ENCODE assay signal across 15 cellular contexts in genomic region chr5:68345595-68345994, GRCh38.
"Had no signal": no experiment of that assay in that cellular context is flagged by ENCODE, and none has a peak within 500 bp of the region (broad histone marks: within the 10 kb centered on the region; RNA-seq: fewer than 3 reads in every experiment).

No MANE protein-coding gene starts in this region.

- ATAC-seq: activated T-cell treated with anti-CD3 and anti-CD28 coated beads, Interleukin-2, amount 50 U/mL, for 72 hours; sciatic nerve; upper lobe of right lung had no signal

- DNase-seq: activated CD4-positive, alpha-beta memory T cell treated with anti-CD3 and anti-CD28 coated beads for 36 hours; activated CD4-positive, alpha-beta T cell treated with anti-CD3 and anti-CD28 coated beads for 4 hours; activated CD4-positive, CD25-positive, alpha-beta regulatory T cell; activated effector memory CD4-positive, alpha-beta T cell treated with Interleukin-2 at 50 U/mL for 16 hours; activated naive CD4-positive, alpha-beta T cell treated with anti-CD3 and anti-CD28 coated beads for 36 hours; activated naive CD8-positive, alpha-beta T cell treated with anti-CD3 and anti-CD28 coated beads, Interleukin-2, amount 10 ng/mL, durations not matched to agents 7 days and 5 days; activated T-cell treated with anti-CD3 and anti-CD28 coated beads, Interleukin-2, amount 50 U/mL, for 72 hours; left ventricle myocardium inferior; substantia nigra; T-helper 1 cell; thyroid gland; upper lobe of right lung had no signal

- H3K27ac ChIP-seq: left ventricle myocardium inferior, thyroid gland, upper lobe of right lung had no signal

- H3K9me3 ChIP-seq: left ventricle myocardium inferior, thyroid gland, upper lobe of right lung had no signal

- H3K27me3 Mint-ChIP-seq: activated CD4-positive, alpha-beta memory T cell treated with anti-CD3 and anti-CD28 coated beads for 36 hours; stimulated activated naive CD8-positive, alpha-beta T cell treated with anti-CD3 and anti-CD28 coated beads, Interleukin-15, Interleukin-2, amounts not matched to agents 100 ng/mL and 50 ng/mL, for 24 hours had no signal

- H3K27me3 ChIP-seq: thyroid gland, upper lobe of right lung had no signal

- H3K27ac Mint-ChIP-seq: activated naive CD8-positive, alpha-beta T cell treated with anti-CD3 and anti-CD28 coated beads, Interleukin-2, amount 10 ng/mL, durations not matched to agents 7 days and 5 days; activated T-cell treated with anti-CD3 and anti-CD28 coated beads, Interleukin-2, amount 50 U/mL, for 72 hours; mesothelial cell of epicardium had no signal

- H3K4me3 Mint-ChIP-seq: activated CD4-positive, alpha-beta memory T cell treated with anti-CD3 and anti-CD28 coated beads for 36 hours; activated naive CD4-positive, alpha-beta T cell treated with anti-CD3 and anti-CD28 coated beads for 36 hours; activated naive CD8-positive, alpha-beta T cell treated with anti-CD3 and anti-CD28 coated beads, Interleukin-2, amount 10 ng/mL, durations not matched to agents 7 days and 5 days; mesothelial cell of epicardium had no signal

- H3K36me3 Mint-ChIP-seq: activated CD4-positive, alpha-beta memory T cell treated with anti-CD3 and anti-CD28 coated beads for 36 hours had no signal

- H3K36me3 ChIP-seq: left ventricle myocardium inferior, thyroid gland, upper lobe of right lung had no signal

- H3K4me3 ChIP-seq: left ventricle myocardium inferior, thyroid gland, upper lobe of right lung had no signal
